19 cellular contexts compared by ENCODE assay signal in the genomic region with DNA sequence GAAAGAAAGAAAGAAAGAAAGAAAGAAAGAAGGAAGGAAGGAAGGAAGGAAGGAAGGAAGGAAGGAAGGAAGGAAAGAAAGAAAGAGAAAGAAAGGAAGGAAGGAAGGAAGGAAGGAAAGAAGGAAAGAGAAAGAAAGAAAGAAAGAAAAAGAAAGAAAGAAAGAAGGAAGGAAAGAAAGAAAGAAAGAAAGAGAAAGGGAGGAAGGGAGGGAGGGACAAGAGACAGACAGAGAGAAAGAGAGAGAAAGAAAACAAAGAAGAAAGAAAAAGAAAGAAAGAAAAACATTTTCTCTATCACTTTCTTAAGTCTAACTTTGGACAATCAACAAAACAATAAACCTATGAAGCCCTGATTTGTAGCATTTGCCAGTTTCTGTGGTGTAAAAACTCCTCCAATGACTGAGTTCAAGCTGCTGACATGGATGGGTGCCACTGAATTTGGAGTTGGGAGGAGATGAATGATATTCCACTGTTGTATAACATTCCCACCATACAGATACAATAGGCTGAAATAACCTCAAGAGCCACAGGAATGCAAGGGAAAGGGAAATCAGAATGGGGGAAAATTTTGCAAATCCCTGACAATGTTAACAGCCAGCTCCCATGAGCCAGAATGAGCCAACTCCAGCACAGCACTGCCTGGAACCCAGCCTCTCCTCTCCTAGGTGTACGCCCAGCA. TPM values are rescaled to one million over a fixed set of nuclear protein-coding genes. Genes with fewer than 3 reads are reported as not detected.
A peak's percentile ranks its signal among the peaks of the same experiment; 100 is the strongest.
DNase-seq lines count a peak whose midpoint lies in the region; ATAC-seq and TF ChIP-seq lines count a peak whose summit lies in the region.
"Had no signal": no experiment of that assay in that cellular context is flagged by ENCODE, and none has a peak within 500 bp of the region (broad histone marks: within the 10 kb centered on the region; RNA-seq: fewer than 3 reads in every experiment).

No MANE protein-coding gene starts in this region.

- no peak for TF ChIP-seq RAD21 in IMR-90 (IDR thresholded peaks at IDR 0.05; ENCODE audit: low read length)

- H2BK20ac ChIP-seq in IMR-90 (ENCODE audit: low read depth, low read length) = 0 out of 2 replicates have a peak overlapping the region, but pooled peaks have one; percentile 62

- dilution Hi-C loops in IMR-90 (cut with HindIII; ENCODE audit: low sequenced_read_pairs, unreplicated experiment) = no loop called here

- H3K18ac ChIP-seq in IMR-90 (ENCODE audit: low read depth, low read length) = no peak overlapping the region

- DNase-seq in AG10803 (ENCODE audit: low read depth) = peak; percentile 97
- DNase-seq in IMR-90 = peak; percentile 62
- DNase-seq in astrocyte of the spinal cord (ENCODE audit: low read depth, low spot score) = peak; percentile 72
- peak; percentile 76 to 85 for DNase-seq in foreskin keratinocyte
- no peak for DNase-seq in activated T-cell treated with anti-CD3 and anti-CD28 coated beads, Interleukin-2, amount 50 U/mL, for 48 hours
- DNase-seq in activated T-cell treated with anti-CD3 and anti-CD28 coated beads, Interleukin-2, amount 50 U/mL, for 1 hour = no peak
- DNase-seq: activated gamma-delta T cell; body of pancreas; gastrocnemius medialis; NCI-H1048; stimulated activated CD4-positive, alpha-beta T cell treated with anti-CD3 and anti-CD28 coated beads, Interleukin-4, amount 100 ng/mL, for 24 hours; trophoblast cell had no signal

- no peak overlapping the region for H2BK5ac ChIP-seq in IMR-90 (ENCODE audit: low read depth, low read length, poor library complexity, severe bottlenecking)

- H3K4me3 ChIP-seq in AG10803 (ENCODE audit: low read length) = no peak overlapping the region
- H3K4me3 ChIP-seq in IMR-90 (ENCODE audit: insufficient read depth, low read depth, low read length) = no peak overlapping the region
- H3K4me3 ChIP-seq in astrocyte of the spinal cord (ENCODE audit: low read depth, low read length) = no peak overlapping the region
- H3K4me3 ChIP-seq in gastroesophageal sphincter = no peak overlapping the region
- H3K4me3 ChIP-seq: body of pancreas, gastrocnemius medialis had no signal

- H2BK120ac ChIP-seq in IMR-90 (ENCODE audit: low read depth, low read length) = 0 out of 2 replicates have a peak overlapping the region, but pooled peaks have one; percentile 57

- H3K27me3 ChIP-seq in IMR-90 (ENCODE audit: control insufficient read depth, insufficient read depth, low read length) (peaks cover 5% of the 10 kb centered on the region), foreskin keratinocyte (peaks cover 42% of the 10 kb centered on the region), gastroesophageal sphincter (peaks cover 50% of the 10 kb centered on the region)
- H3K27me3 ChIP-seq: body of pancreas, gastrocnemius medialis, neutrophil had no signal

- no peak overlapping the region for H3K23ac ChIP-seq in IMR-90 (ENCODE audit: low read depth, low read length)

- no peak overlapping the region for H3K9ac ChIP-seq in IMR-90 (ENCODE audit: low read depth, low read length)

- H4K5ac ChIP-seq in IMR-90 (ENCODE audit: low read depth, low read length) = no peak overlapping the region

- H3K56ac ChIP-seq in IMR-90 (ENCODE audit: extremely low read depth, insufficient read depth, low read length) = no peak overlapping the region

- TF ChIP-seq EP300 in gastroesophageal sphincter (IDR thresholded peaks at IDR 0.05) = no peak

- H3K4me2 ChIP-seq in IMR-90 (ENCODE audit: low read depth, low read length) = no peak overlapping the region

- H4K91ac ChIP-seq in IMR-90 (ENCODE audit: insufficient read depth, low read depth, low read length) = no peak overlapping the region

- in situ Hi-C loops in IMR-90 (cut with MboI; ENCODE audit: low sequenced_read_pairs) (loop anchor here (25.0 kb wide), 1 partner anchor 405 kb away; the partner anchor contains the start of gene PTH1R), astrocyte of the spinal cord (cut with HindIII; ENCODE audit: low sequenced_read_pairs) (no loop called here)

- H2AFZ ChIP-seq in IMR-90 (replicated peaks; ENCODE audit: low read length, poor library complexity) = no peak overlapping the region

- no peak overlapping the region for H3K27ac ChIP-seq in IMR-90 (ENCODE audit: insufficient read depth, low read length)
- no peak overlapping the region for H3K27ac ChIP-seq in foreskin keratinocyte
- H3K27ac ChIP-seq in gastroesophageal sphincter = no peak overlapping the region
- H3K27ac ChIP-seq: gastrocnemius medialis, neutrophil had no signal

- peaks cover 10% of the 10 kb centered on the region for H3K9me1 ChIP-seq in IMR-90 (ENCODE audit: insufficient read depth, low read length)

- no peaks in the 10 kb centered on the region for H4K20me1 ChIP-seq in IMR-90 (ENCODE audit: insufficient read depth, low read length)

- H3K4me1 ChIP-seq in IMR-90 (ENCODE audit: control insufficient read depth, insufficient read depth, low read length) = peaks cover 4% of the 10 kb centered on the region; the same call in 1 of the 2 replicates
- H3K4me1 ChIP-seq in foreskin keratinocyte = peaks cover 14% of the 10 kb centered on the region
- H3K4me1 ChIP-seq in gastroesophageal sphincter = no peaks in the 10 kb centered on the region
- H3K4me1 ChIP-seq: gastrocnemius medialis had no signal

- no CpG with 5 or more reads among the region's 1 CpG for WGBS in IMR-90 (ENCODE audit: extremely low coverage in 2 of 2, insufficient read length in 1 of 2), 2 experiments
- 78 to 89% methylated on average over 1 of the region's 1 CpG for WGBS in gastroesophageal sphincter (ENCODE audit: low coverage in 1 of 2), 2 donors

- no TSS peak for BruUV-seq in IMR-90 (replicated peaks; lab: Mats Ljungman, UMichigan)

- TF ChIP-seq CTCF in AG10803 (conservative IDR thresholded peaks at IDR 0.05; ENCODE audit: low read length) (no peak), IMR-90 (conservative IDR thresholded peaks at IDR 0.05; ENCODE audit: low read depth, low read length) (no peak), astrocyte of the spinal cord (IDR thresholded peaks at IDR 0.05; ENCODE audit: low read depth, low read length) (no peak), foreskin keratinocyte (conservative IDR thresholded peaks at IDR 0.05) (no peak), gastroesophageal sphincter (IDR thresholded peaks at IDR 0.05) (no peak)

- no peaks in the 10 kb centered on the region for H3K9me3 ChIP-seq in IMR-90 (ENCODE audit: control insufficient read depth, insufficient read depth, low read length)
- H3K9me3 ChIP-seq in gastroesophageal sphincter = no peaks in the 10 kb centered on the region
- H3K9me3 ChIP-seq: body of pancreas, gastrocnemius medialis, neutrophil had no signal

- H3K4ac ChIP-seq in IMR-90 (ENCODE audit: low read depth, low read length) = no peak overlapping the region

- H2AK9ac ChIP-seq in IMR-90 (replicated peaks; ENCODE audit: low read depth, low read length, poor library complexity) = no peak overlapping the region

- H3K14ac ChIP-seq in IMR-90 (replicated peaks; ENCODE audit: low read depth, low read length) = no peak overlapping the region; the same call in 1 of the 2 replicates

- TF ChIP-seq POLR2A in IMR-90 (IDR thresholded peaks at IDR 0.05; ENCODE audit: low read depth, low read length) (no peak), gastroesophageal sphincter (IDR thresholded peaks at IDR 0.05) (no peak)

- peak overlapping the region; percentile 1; the same call in 1 of the 3 replicates for H2BK15ac ChIP-seq in IMR-90 (ENCODE audit: low read depth, low read length)

- CTCF ChIA-PET in IMR-90 (lab: Yijun Ruan, JAX) = interaction anchor here (1.6 kb wide), 1 partner anchor 75 kb away, joined by 5 read pairs; no protein-coding TSS in a partner anchor

- POLR2A ChIA-PET in IMR-90 (lab: Charles Lee; ENCODE audit: unreplicated experiment) = no interaction called here

- ATAC-seq in IMR-90 (ENCODE audit: low read depth) (peak; percentile 59), foreskin keratinocyte (peak; percentile 58), gastroesophageal sphincter (no peak), GM19395 (IDR thresholded peaks at IDR 0.05; ENCODE audit: unreplicated experiment) (no peak)
- ATAC-seq: body of pancreas, gastrocnemius medialis, sciatic nerve had no signal

- no peak overlapping the region for H4K8ac ChIP-seq in IMR-90 (ENCODE audit: low read depth in 2 of 2, low read length in 2 of 2)

- intact Hi-C loops in IMR-90 (cut with micrococcal nuclease) = no loop called here

- H2AK5ac ChIP-seq in IMR-90 (ENCODE audit: low read depth, low read length) = 0 out of 2 replicates have a peak overlapping the region, but pooled peaks have one; percentile 7

- H3K36me3 ChIP-seq in IMR-90 (ENCODE audit: control insufficient read depth, insufficient read depth, low read length) = no peaks in the 10 kb centered on the region
- no peaks in the 10 kb centered on the region for H3K36me3 ChIP-seq in gastroesophageal sphincter
- H3K36me3 ChIP-seq: gastrocnemius medialis, neutrophil had no signal

- no peaks in the 10 kb centered on the region for H3K79me1 ChIP-seq in IMR-90 (ENCODE audit: low read depth in 1 of 2, low read length in 2 of 2)

TF ChIP-seq in IMR-90, 13 proteins besides CTCF, POLR2A, EP300 and RAD21 (continues in another document):
- TF ChIP-seq MAZ (IDR thresholded peaks at IDR 0.05; ENCODE audit: borderline replicate concordance, low read depth, low read length) (no peak), SMC3 (IDR thresholded peaks at IDR 0.05; ENCODE audit: low read depth, low read length) (no peak), RFX5 (IDR thresholded peaks at IDR 0.05; ENCODE audit: low read depth, low read length) (no peak), CHD1 (IDR thresholded peaks at IDR 0.05; ENCODE audit: low read depth, low read length) (no peak), MAFK (IDR thresholded peaks at IDR 0.05; ENCODE audit: low read depth, low read length) (no peak), CEBPB (IDR thresholded peaks at IDR 0.05; ENCODE audit: low read depth, low read length) (no peak), FOS (IDR thresholded peaks at IDR 0.05; ENCODE audit: low read depth, low read length) (no peak), MXI1 (IDR thresholded peaks at IDR 0.05; ENCODE audit: borderline replicate concordance, low read depth, low read length) (no peak)

RNA-seq across cellular contexts. Expression of gene RTP3, which starts 15.0 kb away (rescaled TPM):
- total RNA-seq in IMR-90 (2012; rRNA removed) (0.18 TPM in 1 of 2 replicates, not detected in the other), foreskin keratinocyte (not detected in 2 replicates), gastroesophageal sphincter (not detected)
- polyA plus RNA-seq in IMR-90 (2012; rRNA removed) (0.10 and 0.26 TPM in 2 replicates), foreskin keratinocyte (not detected in 2 replicates)
- polyA plus RNA-seq in IMR-90 (2012; cell fraction: cytosol; rRNA removed) = 0.05 TPM in 1 of 2 replicates, not detected in the other
- 0.08 TPM in 1 of 2 replicates, not detected in the other for polyA plus RNA-seq in IMR-90 (2012; cell fraction: nucleus; rRNA removed; ENCODE audit: low replicate concordance)
- total RNA-seq: activated CD8-positive, alpha-beta memory T cell treated with anti-CD3 and anti-CD28 coated beads for 36 hours; body of pancreas; gastrocnemius medialis; mesothelial cell of epicardium; sciatic nerve had no signal

RNA-seq across cellular contexts. Expression of gene LTF, which starts 18.1 kb away (rescaled TPM):
- total RNA-seq in IMR-90 (2012; rRNA removed) (not detected in 2 replicates), foreskin keratinocyte (not detected in 2 replicates), gastroesophageal sphincter (100 to 1,000 TPM in 1 of 4 donors, 1 to 10 TPM in 3; 1.2 to 198 (median 1.4) TPM)
- polyA plus RNA-seq in IMR-90 (2012; rRNA removed) (0.04 TPM in 1 of 2 replicates, not detected in the other), foreskin keratinocyte (not detected in 2 replicates)
- polyA plus RNA-seq in IMR-90 (2012; cell fraction: cytosol; rRNA removed) = not detected in 2 replicates
- polyA plus RNA-seq in IMR-90 (2012; cell fraction: nucleus; rRNA removed; ENCODE audit: low replicate concordance) = 0.14 TPM in 1 of 2 replicates, not detected in the other
- total RNA-seq: activated CD8-positive, alpha-beta memory T cell treated with anti-CD3 and anti-CD28 coated beads for 36 hours; mesothelial cell of epicardium had no signal
- polyA plus RNA-seq: AG04450 had no signal

Comparison
In these comparisons a context has a peak if more than half of its experiments do, and no peak if none do; other contexts are left out.
1. DNase-seq: peak in AG10803 (single experiment), IMR-90 (single experiment), astrocyte of the spinal cord (single experiment) and foreskin keratinocyte (2 of 2); none in activated T-cell treated with anti-CD3 and anti-CD28 coated beads, Interleukin-2, amount 50 U/mL, for 48 hours (0 of 2) and activated T-cell treated with anti-CD3 and anti-CD28 coated beads, Interleukin-2, amount 50 U/mL, for 1 hour (single experiment).
2. ATAC-seq: peak in IMR-90 (single experiment) and foreskin keratinocyte (single experiment); none in gastroesophageal sphincter (single experiment) and GM19395 (single experiment).